ENCODE assay signal across 21 cellular contexts in the genomic region with DNA sequence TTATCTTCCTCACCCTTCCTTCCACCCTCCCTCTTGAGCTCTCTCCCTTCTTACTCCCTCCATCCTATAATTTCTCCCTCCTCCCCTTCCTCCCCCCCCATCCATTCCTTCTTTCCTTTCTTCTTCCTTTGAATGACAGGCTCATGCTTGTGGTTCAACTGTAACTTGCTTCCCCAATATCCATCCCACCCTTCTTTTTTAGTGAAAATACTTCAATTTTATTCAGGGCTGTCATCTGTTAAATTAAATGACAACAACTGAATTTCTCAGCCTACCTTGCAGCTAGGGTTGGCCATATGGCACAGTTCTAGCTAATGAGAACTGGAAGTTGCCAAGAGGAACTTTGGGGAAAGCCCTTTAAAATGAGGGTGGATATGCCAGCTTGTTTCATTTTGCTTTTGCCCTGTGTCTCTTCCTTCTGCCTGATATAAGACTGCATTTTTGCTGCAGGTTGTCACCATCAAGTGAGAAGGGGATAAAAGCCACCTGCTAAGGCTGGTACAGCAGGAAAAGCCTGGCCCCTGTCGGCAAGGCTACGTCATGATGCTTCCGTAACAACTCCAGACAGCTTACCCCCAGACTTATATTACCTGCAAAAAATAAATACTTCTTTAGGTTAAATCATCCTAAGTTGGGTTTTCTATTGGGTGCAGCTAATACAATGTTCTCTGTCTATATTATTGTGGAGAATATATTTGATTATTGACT.
"Had no signal": no experiment of that assay in that cellular context is flagged by ENCODE, and none has a peak within 500 bp of the region (broad histone marks: within the 10 kb centered on the region; RNA-seq: fewer than 3 reads in every experiment).

No MANE protein-coding gene starts in this region.

- H3K4me1 Mint-ChIP-seq: activated B cell treated with CpG ODN at 0.5 μM for 24 hours; activated CD4-positive, alpha-beta T cell treated with anti-CD3 and anti-CD28 coated beads for 36 hours; activated naive CD8-positive, alpha-beta T cell treated with anti-CD3 and anti-CD28 coated beads, Interleukin-2, amount 10 ng/mL, durations not matched to agents 7 days and 5 days; natural killer cell had no signal

- H3K4me3 Mint-ChIP-seq: activated B cell treated with CpG ODN at 0.5 μM for 24 hours; activated CD4-positive, alpha-beta T cell treated with anti-CD3 and anti-CD28 coated beads for 36 hours; activated naive CD4-positive, alpha-beta T cell treated with anti-CD3 and anti-CD28 coated beads for 36 hours; activated naive CD8-positive, alpha-beta T cell treated with anti-CD3 and anti-CD28 coated beads, Interleukin-2, amount 10 ng/mL, durations not matched to agents 7 days and 5 days; activated T-cell treated with anti-CD3 and anti-CD28 coated beads, Interleukin-2, amount 50 U/mL, for 72 hours; natural killer cell had no signal

- H3K36me3 Mint-ChIP-seq: activated naive CD8-positive, alpha-beta T cell treated with anti-CD3 and anti-CD28 coated beads, Interleukin-2, amount 10 ng/mL, durations not matched to agents 7 days and 5 days; natural killer cell had no signal

- DNase-seq: activated B cell treated with CpG ODN at 0.5 μM for 24 hours; activated CD4-positive, alpha-beta T cell treated with anti-CD3 and anti-CD28 coated beads for 36 hours; activated CD4-positive, alpha-beta T cell treated with anti-CD3 and anti-CD28 coated beads, Interleukin-2, amount 50 U/mL, for 48 hours; activated effector memory CD4-positive, alpha-beta T cell treated with Interleukin-2 at 50 U/mL for 16 hours; activated naive CD4-positive, alpha-beta T cell treated with anti-CD3 and anti-CD28 coated beads for 36 hours; activated naive CD8-positive, alpha-beta T cell treated with anti-CD3 and anti-CD28 coated beads, Interleukin-2, amount 10 ng/mL, durations not matched to agents 7 days and 5 days; activated T-cell treated with anti-CD3 and anti-CD28 coated beads, Interleukin-2, amount 50 U/mL, for 72 hours; amniotic stem cell; cerebellar nuclear complex; kidney; left ventricle myocardium superior; mammary epithelial cell; midbrain; natural killer cell; retina; stimulated activated CD4-positive, alpha-beta T cell treated with anti-CD3 and anti-CD28 coated beads, Interleukin-4, amount 100 ng/mL, for 1 hour; stimulated activated naive CD4-positive, alpha-beta T cell treated with Interleukin-2 at 50 U/mL for 16 hours; T-helper 9 cell; upper lobe of right lung had no signal

- H3K27ac Mint-ChIP-seq: activated B cell treated with CpG ODN at 0.5 μM for 24 hours; activated CD4-positive, alpha-beta T cell treated with anti-CD3 and anti-CD28 coated beads for 36 hours; activated naive CD4-positive, alpha-beta T cell treated with anti-CD3 and anti-CD28 coated beads for 36 hours; activated naive CD8-positive, alpha-beta T cell treated with anti-CD3 and anti-CD28 coated beads, Interleukin-2, amount 10 ng/mL, durations not matched to agents 7 days and 5 days; activated T-cell treated with anti-CD3 and anti-CD28 coated beads, Interleukin-2, amount 50 U/mL, for 72 hours; natural killer cell; progenitor cell of endocrine pancreas had no signal

- H3K27me3 Mint-ChIP-seq: progenitor cell of endocrine pancreas had no signal

- H3K9me3 Mint-ChIP-seq: activated B cell treated with CpG ODN at 0.5 μM for 24 hours; activated naive CD4-positive, alpha-beta T cell treated with anti-CD3 and anti-CD28 coated beads for 36 hours; activated naive CD8-positive, alpha-beta T cell treated with anti-CD3 and anti-CD28 coated beads, Interleukin-2, amount 10 ng/mL, durations not matched to agents 7 days and 5 days had no signal

- ATAC-seq: activated CD4-positive, alpha-beta T cell treated with anti-CD3 and anti-CD28 coated beads for 36 hours; activated T-cell treated with anti-CD3 and anti-CD28 coated beads, Interleukin-2, amount 50 U/mL, for 72 hours; gastroesophageal sphincter; left ventricle myocardium superior; natural killer cell; upper lobe of right lung had no signal
